ENCODE assay signal across 8 cellular contexts in the genomic region with DNA sequence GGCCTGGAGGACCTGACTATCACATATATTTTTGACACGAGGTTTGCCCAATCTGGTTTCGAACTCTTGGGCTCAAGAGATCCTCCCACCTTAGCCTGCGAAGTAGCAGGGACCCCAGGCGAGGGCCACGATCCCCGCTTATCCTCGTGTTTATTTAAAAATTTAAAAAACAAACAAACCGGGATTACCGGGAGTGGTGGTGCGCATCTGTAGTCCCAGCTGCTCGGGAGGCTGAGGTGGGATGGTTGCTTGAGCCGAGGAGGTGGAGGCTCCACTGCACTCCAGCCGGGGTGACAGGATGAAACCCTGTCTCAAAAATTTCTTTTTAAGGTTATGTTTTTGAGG. TPM values are rescaled to one million over a fixed set of nuclear protein-coding genes. Genes with fewer than 3 reads are reported as not detected.
DNase-seq lines count a peak whose midpoint lies in the region; ATAC-seq and TF ChIP-seq lines count a peak whose summit lies in the region.

No MANE protein-coding gene starts in this region.

- no peaks in the 10 kb centered on the region for H3K27me3 Mint-ChIP-seq in MCF 10A (ENCODE audit: insufficient read depth, unreplicated experiment)

- no peaks in the 10 kb centered on the region for H3K27me3 ChIP-seq in heart left ventricle
- H3K27me3 ChIP-seq in uterus, result no peaks in the 10 kb centered on the region

- no peak for DNase-seq in heart left ventricle
- DNase-seq in left cardiac atrium, result no peak
- no peak for DNase-seq in MCF 10A (ENCODE audit: unreplicated experiment)
- peak; percentile 33 for DNase-seq in mesenteric fat pad (ENCODE audit: low spot score)
- peak in 1 of 2 donors; percentile 17 for DNase-seq in uterus
- DNase-seq in stimulated activated CD4-positive, alpha-beta T cell treated with anti-CD3 and anti-CD28 coated beads, Interleukin-4, amount 100 ng/mL, for 24 hours, result no peak
- no peak for DNase-seq in inferior parietal cortex (ENCODE audit: extremely low spot score)
- DNase-seq in effector CD8-positive, alpha-beta T cell (lab: John Stamatoyannopoulos, UW), result no peak

- H3K36me3 ChIP-seq in heart left ventricle (peaks cover 0 to 29% (median 26%) of the 10 kb centered on the region in 9 donors), uterus (no peaks in the 10 kb centered on the region)

- H3K4me1 Mint-ChIP-seq in MCF 10A (ENCODE audit: insufficient read depth, unreplicated experiment), result peaks cover 7% of the 10 kb centered on the region

- POLR2A ChIA-PET in MCF 10A (lab: Yijun Ruan, JAX), result interaction anchor here (0.6 to 3.2 kb wide), 16 partner anchors 8 to 636 kb away, joined by 3 to 30 read pairs (median 4); partner anchors contain the start of genes AGTRAP, MTOR and SRM

- H3K4me1 ChIP-seq in heart left ventricle (peaks cover 0 to 21% (median 13%) of the 10 kb centered on the region in 12 donors), uterus (peaks cover 0 to 4% of the 10 kb centered on the region in 2 donors)

- H3K36me3 Mint-ChIP-seq in MCF 10A (ENCODE audit: insufficient read depth, unreplicated experiment), result peaks cover 40% of the 10 kb centered on the region

- CTCF ChIA-PET in MCF 10A (lab: Yijun Ruan, JAX), result interaction anchor here (0.6 to 3.2 kb wide), 2 partner anchors 22 to 62 kb away, joined by 3 to 10 read pairs; no protein-coding TSS in a partner anchor

- TSS peak; percentile 98 for BruUV-seq in MCF 10A (replicated peaks; lab: Mats Ljungman, UMichigan)

- peak overlapping the region; percentile 70 to 100 (median 87) for H3K4me3 ChIP-seq in heart left ventricle
- H3K4me3 ChIP-seq in uterus, result peak overlapping the region; percentile 86 to 88

- peak overlapping the region; percentile 98 for H3K4me3 Mint-ChIP-seq in MCF 10A (ENCODE audit: unreplicated experiment)

- 60 to 68% (median 63%) methylated on average over 13 of the region's 13 CpGs for WGBS in heart left ventricle, 4 donors

- H3K27ac ChIP-seq in heart left ventricle, result peak overlapping the region in 11 of 12 donors; percentile 68 to 93 (median 84)
- peak overlapping the region; percentile 71 to 72 for H3K27ac ChIP-seq in uterus

- ATAC-seq in heart left ventricle (no peak), left cardiac atrium (no peak)

- no peaks in the 10 kb centered on the region for H3K9me3 ChIP-seq in heart left ventricle
- H3K9me3 ChIP-seq in uterus, result no peaks in the 10 kb centered on the region

- no peaks in the 10 kb centered on the region for H3K9me3 Mint-ChIP-seq in MCF 10A (ENCODE audit: unreplicated experiment)

- TF ChIP-seq CTCF in heart left ventricle (IDR thresholded peaks at IDR 0.05) (no peak), MCF 10A (IDR thresholded peaks at IDR 0.05; ENCODE audit: unreplicated experiment) (no peak), uterus (IDR thresholded peaks at IDR 0.05) (no peak)

- TF ChIP-seq POLR2A in heart left ventricle (IDR thresholded peaks at IDR 0.05) (no peak), uterus (IDR thresholded peaks at IDR 0.05) (no peak)

- intact Hi-C loops in heart left ventricle (cut with DNase I), result no loop called here
- intact Hi-C loops in left cardiac atrium (cut with DNase I), result no loop called here
- intact Hi-C loops in MCF 10A (cut with micrococcal nuclease), result no loop called here
- intact Hi-C loops in uterus (cut with DNase I; ENCODE audit: low total_unique reads), result no loop called here

- peak overlapping the region; percentile 94 for H3K27ac Mint-ChIP-seq in MCF 10A (ENCODE audit: low read depth, unreplicated experiment)

RNA-seq across cellular contexts. Expression of gene EXOSC10, which starts 0.5 kb away (rescaled TPM):
- 10 to 100 TPM; 19.4 to 34.8 (median 22.5) TPM for total RNA-seq in heart left ventricle
- polyA plus RNA-seq in heart left ventricle, result 10 to 100 TPM; 16.4 to 24.6 TPM
- 10 to 100 TPM; 19.8 to 26.6 TPM for total RNA-seq in left cardiac atrium
- total RNA-seq in MCF 10A (2022), result 65.1 and 70.5 TPM in 2 replicates
- 46.8 TPM for total RNA-seq in mesenteric fat pad
- 10 to 100 TPM; 32.4 to 98.1 (median 59.9) TPM for total RNA-seq in uterus

RNA-seq across cellular contexts. Expression of gene SRM, which starts 40.3 kb away (rescaled TPM):
- total RNA-seq in heart left ventricle (10 to 100 TPM; 29.9 to 88.6 (median 52.7) TPM), left cardiac atrium (10 to 100 TPM; 56.0 to 82.0 TPM), MCF 10A (2022) (284 and 327 TPM in 2 replicates), mesenteric fat pad (103 TPM), uterus (10 to 100 TPM; 15.5 to 86.3 (median 42.8) TPM)
- polyA plus RNA-seq in heart left ventricle, result 100 to 1,000 TPM in 1 of 2 donors, 10 to 100 TPM in 1; 69.5 to 162 TPM

RNA-seq across cellular contexts. Expression of gene MASP2, which starts 53.1 kb away (rescaled TPM):
- total RNA-seq in heart left ventricle (not detected), left cardiac atrium (not detected), MCF 10A (2022) (0.17 and 0.51 TPM in 2 replicates), mesenteric fat pad (not detected), uterus (not detected)
- not detected for polyA plus RNA-seq in heart left ventricle
